Comparison of ENCODE assay signal across 21 cellular contexts in the genomic region with DNA sequence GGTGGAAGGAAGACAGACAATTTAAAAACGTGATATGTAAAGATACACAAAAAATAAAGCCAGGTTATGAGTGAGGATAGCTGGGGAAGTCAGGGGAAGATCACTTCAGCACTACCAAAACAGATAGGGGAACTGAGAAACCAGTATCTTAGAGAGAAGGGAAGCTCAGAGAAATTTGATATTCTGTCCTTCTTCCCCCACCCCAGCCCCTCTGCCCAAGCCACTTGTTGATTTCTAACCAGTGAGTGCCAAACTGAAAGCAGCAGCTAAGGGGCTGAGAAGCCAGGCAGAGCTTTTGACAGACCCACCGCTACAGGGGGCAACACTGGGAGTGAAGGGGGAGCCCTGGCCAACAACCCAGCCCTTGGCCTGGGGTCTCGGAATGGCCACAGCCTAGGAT.
"Had no signal": no experiment of that assay in that cellular context is flagged by ENCODE, and none has a peak within 500 bp of the region (broad histone marks: within the 10 kb centered on the region; RNA-seq: fewer than 3 reads in every experiment).

No MANE protein-coding gene starts in this region.

- H3K9me3 Mint-ChIP-seq: activated CD4-positive, alpha-beta T cell treated with anti-CD3 and anti-CD28 coated beads, Interleukin-2, amount 10 ng/mL, durations not matched to agents 7 days and 5 days; activated CD8-positive, alpha-beta T cell treated with anti-CD3 and anti-CD28 coated beads for 36 hours; activated naive CD4-positive, alpha-beta T cell treated with anti-CD3 and anti-CD28 coated beads, Interleukin-2, amount 10 ng/mL, durations not matched to agents 7 days and 5 days; immature natural killer cell; naive thymus-derived CD4-positive, alpha-beta T cell; neural crest cell; stimulated activated effector memory CD8-positive, alpha-beta T cell treated with anti-CD3 and anti-CD28 coated beads, Interleukin-12 subunit alpha, Interleukin-12 subunit beta, amount 100 ng/mL, for 72 hours had no signal

- H3K4me1 Mint-ChIP-seq: activated CD4-positive, alpha-beta T cell treated with anti-CD3 and anti-CD28 coated beads, Interleukin-2, amount 10 ng/mL, durations not matched to agents 7 days and 5 days; activated CD8-positive, alpha-beta memory T cell treated with anti-CD3 and anti-CD28 coated beads, Interleukin-2, amount 10 ng/mL, durations not matched to agents 7 days and 5 days had no signal

- H3K36me3 Mint-ChIP-seq: activated CD8-positive, alpha-beta memory T cell treated with anti-CD3 and anti-CD28 coated beads, Interleukin-2, amount 10 ng/mL, durations not matched to agents 7 days and 5 days; activated naive CD4-positive, alpha-beta T cell treated with anti-CD3 and anti-CD28 coated beads, Interleukin-2, amount 10 ng/mL, durations not matched to agents 7 days and 5 days; immature natural killer cell; naive thymus-derived CD4-positive, alpha-beta T cell; stimulated activated effector memory CD8-positive, alpha-beta T cell treated with anti-CD3 and anti-CD28 coated beads, Interleukin-12 subunit alpha, Interleukin-12 subunit beta, amount 100 ng/mL, for 72 hours had no signal

- DNase-seq: activated CD4-positive, alpha-beta T cell treated with anti-CD3 and anti-CD28 coated beads, Interleukin-2, amount 10 ng/mL, durations not matched to agents 7 days and 5 days; activated CD4-positive, CD25-positive, alpha-beta regulatory T cell treated with anti-CD3 and anti-CD28 coated beads, Interleukin-2, amount 50 U/mL, for 72 hours; activated CD8-positive, alpha-beta memory T cell treated with anti-CD3 and anti-CD28 coated beads, Interleukin-2, amount 10 ng/mL, durations not matched to agents 7 days and 5 days; activated CD8-positive, alpha-beta T cell treated with anti-CD3 and anti-CD28 coated beads for 36 hours; activated effector memory CD4-positive, alpha-beta T cell treated with anti-CD3 and anti-CD28 coated beads, Interleukin-2, amount 50 U/mL, for 16 hours; activated naive CD4-positive, alpha-beta T cell treated with anti-CD3 and anti-CD28 coated beads, Interleukin-2, amount 10 ng/mL, durations not matched to agents 7 days and 5 days; activated T-cell treated with anti-CD3 and anti-CD28 coated beads for 4 hours; cortex of kidney; effector CD4-positive, alpha-beta T cell; foreskin fibroblast; immature natural killer cell; naive thymus-derived CD4-positive, alpha-beta T cell; occipital lobe; right lobe of liver; stimulated activated CD4-positive, alpha-beta T cell treated with anti-CD3 and anti-CD28 coated beads, Interleukin-1b, Interleukin-23, amount 100 ng/mL, for 48 hours; testis; trophoblast cell had no signal

- H3K4me3 Mint-ChIP-seq: activated CD4-positive, alpha-beta T cell treated with anti-CD3 and anti-CD28 coated beads, Interleukin-2, amount 10 ng/mL, durations not matched to agents 7 days and 5 days; activated CD8-positive, alpha-beta memory T cell treated with anti-CD3 and anti-CD28 coated beads, Interleukin-2, amount 10 ng/mL, durations not matched to agents 7 days and 5 days; activated CD8-positive, alpha-beta T cell treated with anti-CD3 and anti-CD28 coated beads for 36 hours; activated naive CD4-positive, alpha-beta T cell treated with anti-CD3 and anti-CD28 coated beads, Interleukin-2, amount 10 ng/mL, durations not matched to agents 7 days and 5 days; immature natural killer cell; naive thymus-derived CD4-positive, alpha-beta T cell; neural crest cell; stimulated activated effector memory CD8-positive, alpha-beta T cell treated with anti-CD3 and anti-CD28 coated beads, Interleukin-12 subunit alpha, Interleukin-12 subunit beta, amount 100 ng/mL, for 72 hours had no signal

- H3K27ac Mint-ChIP-seq: activated CD4-positive, alpha-beta T cell treated with anti-CD3 and anti-CD28 coated beads, Interleukin-2, amount 10 ng/mL, durations not matched to agents 7 days and 5 days; activated CD8-positive, alpha-beta memory T cell treated with anti-CD3 and anti-CD28 coated beads, Interleukin-2, amount 10 ng/mL, durations not matched to agents 7 days and 5 days; activated CD8-positive, alpha-beta T cell treated with anti-CD3 and anti-CD28 coated beads for 36 hours; activated naive CD4-positive, alpha-beta T cell treated with anti-CD3 and anti-CD28 coated beads, Interleukin-2, amount 10 ng/mL, durations not matched to agents 7 days and 5 days; immature natural killer cell; naive thymus-derived CD4-positive, alpha-beta T cell; stimulated activated effector memory CD8-positive, alpha-beta T cell treated with anti-CD3 and anti-CD28 coated beads, Interleukin-12 subunit alpha, Interleukin-12 subunit beta, amount 100 ng/mL, for 72 hours had no signal

- ATAC-seq: activated CD8-positive, alpha-beta memory T cell treated with anti-CD3 and anti-CD28 coated beads, Interleukin-2, amount 10 ng/mL, durations not matched to agents 7 days and 5 days; activated CD8-positive, alpha-beta T cell treated with anti-CD3 and anti-CD28 coated beads for 36 hours; left lobe of liver; lower lobe of right lung; naive thymus-derived CD4-positive, alpha-beta T cell; stimulated activated effector memory CD8-positive, alpha-beta T cell treated with anti-CD3 and anti-CD28 coated beads, Interleukin-12 subunit alpha, Interleukin-12 subunit beta, amount 100 ng/mL, for 72 hours had no signal
